In genomic region chr17:82525712-82526111, GRCh38 we compare ENCODE assay signal across 18 cellular contexts. TPM values are rescaled to one million over a fixed set of nuclear protein-coding genes. Genes with fewer than 3 reads are reported as not detected.
DNase-seq lines count a peak whose midpoint lies in the region; ATAC-seq, FAIRE-seq and TF ChIP-seq lines count a peak whose summit lies in the region.
"Had no signal": no experiment of that assay in that cellular context is flagged by ENCODE, and none has a peak within 500 bp of the region (broad histone marks: within the 10 kb centered on the region; RNA-seq: fewer than 3 reads in every experiment).

No MANE protein-coding gene starts in this region.

- H3K9ac ChIP-seq in K562 (ENCODE audit: insufficient read depth in 1 of 2, low read depth in 2 of 2, low read length in 2 of 2), result no peak overlapping the region
- H3K9ac ChIP-seq: GM23248 had no signal

- BruUV-seq in K562 (replicated peaks; lab: Mats Ljungman, UMichigan), result no TSS peak

- TF ChIP-seq CTCF in K562 (IDR thresholded peaks at IDR 0.05 in 2 of 3, conservative IDR thresholded peaks at IDR 0.05 in 1 of 3; ENCODE audit: insufficient read depth in 2 of 3, low read depth in 1 of 3, low read length in 3 of 3), result no peak
- no peak for TF ChIP-seq CTCF in mesothelial cell of epicardium (IDR thresholded peaks at IDR 0.05; ENCODE audit: unreplicated experiment)
- no peak for TF ChIP-seq CTCF in suprapubic skin (IDR thresholded peaks at IDR 0.05)

- H3K36me3 ChIP-seq in K562 (ENCODE audit: control insufficient read depth, insufficient read depth, low read length) (peaks cover 46% of the 10 kb centered on the region), suprapubic skin (no peaks in the 10 kb centered on the region)
- H3K36me3 ChIP-seq: heart left ventricle had no signal

- peaks cover 66% of the 10 kb centered on the region for H4K20me1 ChIP-seq in K562 (replicated peaks; ENCODE audit: control insufficient read depth, insufficient read depth, low read length)

- peaks cover 100% of the 10 kb centered on the region for H3K79me2 ChIP-seq in K562 (ENCODE audit: control insufficient read depth, insufficient read depth, low read length)

- peaks cover 4% of the 10 kb centered on the region for H3K9me1 ChIP-seq in K562 (ENCODE audit: control insufficient read depth, insufficient read depth, low read length)

- CTCF ChIA-PET in activated naive CD4-positive, alpha-beta T cell treated with anti-CD3 and anti-CD28 coated beads for 36 hours (lab: Charles Lee), result no interaction called here
- CTCF ChIA-PET in K562 (lab: Yijun Ruan, JAX; ENCODE audit: low intra/inter-chr PET ratio), result no interaction called here

- no peak overlapping the region for H2AFZ ChIP-seq in K562 (ENCODE audit: low read depth, low read length)
- H2AFZ ChIP-seq: GM23248 had no signal

- H3K4me3 ChIP-seq in K562 (no peak overlapping the region), suprapubic skin (no peak overlapping the region)
- H3K4me3 ChIP-seq: body of pancreas, GM23248, heart left ventricle had no signal

- no peaks in the 10 kb centered on the region for H3K9me3 ChIP-seq in K562 (replicated peaks; ENCODE audit: control insufficient read depth, insufficient read depth, low read depth, low read length)
- H3K9me3 ChIP-seq in suprapubic skin, result no peaks in the 10 kb centered on the region
- H3K9me3 ChIP-seq: body of pancreas, heart left ventricle had no signal

- peak overlapping the region; percentile 17 for H3K27ac Mint-ChIP-seq in activated naive CD4-positive, alpha-beta T cell treated with anti-CD3 and anti-CD28 coated beads, Interleukin-2, amount 50 U/mL, for 24 hours
- H3K27ac Mint-ChIP-seq in activated naive CD4-positive, alpha-beta T cell treated with anti-CD3 and anti-CD28 coated beads for 36 hours, result no peak overlapping the region
- H3K27ac Mint-ChIP-seq in mesothelial cell of epicardium, result peak overlapping the region; percentile 40
- H3K27ac Mint-ChIP-seq: stimulated activated naive B cell treated with anti-CD40 and anti-IgM and Interleukin-4, amounts not matched to agents 10 μg/mL and 1 μg/mL and 100 μg/mL, for 72 hours had no signal

- TF ChIP-seq RAD21 in K562 (CRISPR knock-in tag; conservative IDR thresholded peaks at IDR 0.05 in 1 of 2, IDR thresholded peaks at IDR 0.05 in 1 of 2), result no peak

- WGBS in K562 (ENCODE audit: insufficient coverage, low coverage, missing lambda C conversion rate), result 88% methylated on average over 4 of the region's 4 CpGs
- 32% methylated on average over 4 of the region's 4 CpGs for WGBS in suprapubic skin

- H3K4me2 ChIP-seq in K562 (ENCODE audit: insufficient read depth, low read length), result no peak overlapping the region

- POLR2A ChIA-PET in K562 (lab: Yijun Ruan, JAX), result interaction anchor here (1.1 to 1.9 kb wide), 2 partner anchors 9 to 11 kb away, joined by 3 to 8 read pairs; no protein-coding TSS in a partner anchor

- TF ChIP-seq EP300 in K562 (IDR thresholded peaks at IDR 0.05; ENCODE audit: low read length), result no peak
- no peak for TF ChIP-seq EP300 in suprapubic skin (IDR thresholded peaks at IDR 0.05)

- no peaks in the 10 kb centered on the region for H3K27me3 ChIP-seq in K562 (ENCODE audit: control insufficient read depth in 2 of 2, insufficient read depth in 2 of 2, low read length in 2 of 2)
- no peaks in the 10 kb centered on the region for H3K27me3 ChIP-seq in suprapubic skin
- H3K27me3 ChIP-seq: body of pancreas, heart left ventricle had no signal

- peaks cover 60% of the 10 kb centered on the region for H3K4me1 Mint-ChIP-seq in activated naive CD4-positive, alpha-beta T cell treated with anti-CD3 and anti-CD28 coated beads, Interleukin-2, amount 50 U/mL, for 24 hours
- peaks cover 66% of the 10 kb centered on the region for H3K4me1 Mint-ChIP-seq in activated naive CD4-positive, alpha-beta T cell treated with anti-CD3 and anti-CD28 coated beads for 36 hours (ENCODE audit: low read depth)
- H3K4me1 Mint-ChIP-seq in mesothelial cell of epicardium, result peaks cover 62% of the 10 kb centered on the region

- DNase-seq in activated naive CD4-positive, alpha-beta T cell treated with anti-CD3 and anti-CD28 coated beads for 36 hours, result no peak
- DNase-seq in K562 (ENCODE audit: extremely low read depth in 1 of 4, low spot score in 3 of 4) (no peak), mesothelial cell of epicardium (ENCODE audit: low spot score in 2 of 2, unreplicated experiment in 2 of 2) (no peak), suprapubic skin (ENCODE audit: low spot score in 2 of 2) (no peak), NCI-H1417 treated with DMSO at 0.1 percent for 48 hours (lab: John Stamatoyannopoulos, UW) (no peak), EL (no peak)
- DNase-seq: activated naive CD4-positive, alpha-beta T cell treated with anti-CD3 and anti-CD28 coated beads, Interleukin-2, amount 50 U/mL, for 16 hours; body of pancreas; erythroblast; GM23248; heart left ventricle; islet precursor cell; NCI-H510A treated with DMSO at 0.1 percent for 48 hours; stimulated activated naive B cell treated with anti-CD40 and anti-IgM and Interleukin-4, amounts not matched to agents 10 μg/mL and 1 μg/mL and 100 μg/mL, for 72 hours had no signal

- peaks cover 6% of the 10 kb centered on the region for H3K36me3 Mint-ChIP-seq in activated naive CD4-positive, alpha-beta T cell treated with anti-CD3 and anti-CD28 coated beads, Interleukin-2, amount 50 U/mL, for 24 hours
- peaks cover 12% of the 10 kb centered on the region for H3K36me3 Mint-ChIP-seq in activated naive CD4-positive, alpha-beta T cell treated with anti-CD3 and anti-CD28 coated beads for 36 hours (ENCODE audit: low read depth)
- H3K36me3 Mint-ChIP-seq in mesothelial cell of epicardium, result no peaks in the 10 kb centered on the region

- no peaks in the 10 kb centered on the region for H3K27me3 Mint-ChIP-seq in activated naive CD4-positive, alpha-beta T cell treated with anti-CD3 and anti-CD28 coated beads, Interleukin-2, amount 50 U/mL, for 24 hours
- H3K27me3 Mint-ChIP-seq in activated naive CD4-positive, alpha-beta T cell treated with anti-CD3 and anti-CD28 coated beads for 36 hours (ENCODE audit: low read depth), result no peaks in the 10 kb centered on the region
- no peaks in the 10 kb centered on the region for H3K27me3 Mint-ChIP-seq in mesothelial cell of epicardium (ENCODE audit: low read depth)
- H3K27me3 Mint-ChIP-seq: stimulated activated naive B cell treated with anti-CD40 and anti-IgM and Interleukin-4, amounts not matched to agents 10 μg/mL and 1 μg/mL and 100 μg/mL, for 72 hours had no signal

- no peak for ATAC-seq in K562
- no peak for ATAC-seq in GM18870 (IDR thresholded peaks at IDR 0.05; ENCODE audit: unreplicated experiment)
- ATAC-seq: body of pancreas; heart left ventricle; Right ventricle myocardium inferior; stimulated activated naive B cell treated with anti-CD40 and anti-IgM and Interleukin-4, amounts not matched to agents 10 μg/mL and 1 μg/mL and 100 μg/mL, for 72 hours had no signal

- H3K4me1 ChIP-seq in K562 (replicated peaks in 1 of 2; ENCODE audit: control insufficient read depth in 2 of 2, insufficient read depth in 2 of 2, low read length in 2 of 2) (peaks cover 33 to 39% of the 10 kb centered on the region in 2 experiments), suprapubic skin (peaks cover 80% of the 10 kb centered on the region)

- no peak for TF ChIP-seq POLR2A in K562 (conservative IDR thresholded peaks at IDR 0.05)
- no peak for TF ChIP-seq POLR2A in suprapubic skin (IDR thresholded peaks at IDR 0.05)

- peak overlapping the region; percentile 0 for H3K4me3 Mint-ChIP-seq in activated naive CD4-positive, alpha-beta T cell treated with anti-CD3 and anti-CD28 coated beads, Interleukin-2, amount 50 U/mL, for 24 hours
- H3K4me3 Mint-ChIP-seq in activated naive CD4-positive, alpha-beta T cell treated with anti-CD3 and anti-CD28 coated beads for 36 hours, result no peak overlapping the region
- no peak overlapping the region for H3K4me3 Mint-ChIP-seq in mesothelial cell of epicardium
- H3K4me3 Mint-ChIP-seq: stimulated activated naive B cell treated with anti-CD40 and anti-IgM and Interleukin-4, amounts not matched to agents 10 μg/mL and 1 μg/mL and 100 μg/mL, for 72 hours had no signal

- intact Hi-C loops in activated naive CD4-positive, alpha-beta T cell treated with anti-CD3 and anti-CD28 coated beads for 36 hours (cut with micrococcal nuclease), result no loop called here
- intact Hi-C loops in K562 (cut with micrococcal nuclease), result no loop called here

- H3K27ac ChIP-seq in K562 (ENCODE audit: extremely low read depth, low read depth, low read length) (0 out of 3 replicates have a peak overlapping the region, but pooled peaks have one; percentile 9), suprapubic skin (peak overlapping the region; percentile 51)
- H3K27ac ChIP-seq: body of pancreas, GM23248 had no signal

- no peaks in the 10 kb centered on the region for H3K9me3 Mint-ChIP-seq in activated naive CD4-positive, alpha-beta T cell treated with anti-CD3 and anti-CD28 coated beads, Interleukin-2, amount 50 U/mL, for 24 hours
- H3K9me3 Mint-ChIP-seq in activated naive CD4-positive, alpha-beta T cell treated with anti-CD3 and anti-CD28 coated beads for 36 hours, result no peaks in the 10 kb centered on the region
- no peaks in the 10 kb centered on the region for H3K9me3 Mint-ChIP-seq in mesothelial cell of epicardium
- H3K9me3 Mint-ChIP-seq: stimulated activated naive B cell treated with anti-CD40 and anti-IgM and Interleukin-4, amounts not matched to agents 10 μg/mL and 1 μg/mL and 100 μg/mL, for 72 hours had no signal

- in situ Hi-C loops in K562 (cut with MboI), result no loop called here

- no peak for FAIRE-seq in K562 (lab: Jason Lieb, UNC)
- FAIRE-seq: urothelium cell line had no signal

RNA-seq across cellular contexts. Expression of gene FOXK2, which starts 6.2 kb away (rescaled TPM):
- total RNA-seq in activated naive CD4-positive, alpha-beta T cell treated with anti-CD3 and anti-CD28 coated beads for 36 hours, result 10 to 100 TPM; 48.8 to 51.4 TPM
- 166 and 251 TPM in 2 replicates for total RNA-seq in K562 (2011; cell fraction: chromatin; rRNA removed; ENCODE audit: low replicate concordance)
- total RNA-seq in K562 (2011; cell fraction: nucleolus; rRNA removed), result 125 and 127 TPM in 2 replicates
- 127 and 131 TPM in 2 replicates for total RNA-seq in K562 (2011; cell fraction: nucleoplasm; rRNA removed)
- total RNA-seq in K562 (2014; rRNA removed) (41.5 and 56.9 TPM in 2 replicates), K562 (2014; rRNA removed; fragmentation: Illumina TruSeq; extraction: Trizol) (41.2 and 44.1 TPM in 2 replicates), K562 (2015; rRNA removed; fragmentation: Illumina TruSeq; extraction: Trizol) (52.0 and 52.4 TPM in 2 replicates), K562 (2021) (86.0 and 93.2 TPM in 2 replicates), mesothelial cell of epicardium (88.3 to 92.0 TPM (median 91.7 TPM) in 3 replicates), suprapubic skin (10 to 100 TPM; 62.7 to 94.5 (median 78.4) TPM)
- polyA plus RNA-seq in K562 (2011; rRNA removed) (47.2 and 52.2 TPM in 2 replicates), K562 (2014; fragmentation: Illumina TruSeq; extraction: Trizol) (56.1 and 65.8 TPM in 2 replicates), K562 (2014; fragmentation: Nextera tagmentation; extraction: Ambion mirVana) (1 to 10 TPM; 3.0 to 4.2 TPM), K562 (2014; rRNA removed) (39.6 and 41.9 TPM in 2 replicates)
- polyA plus RNA-seq in K562 (2011; cell fraction: cytosol; rRNA removed), result 38.3 and 50.0 TPM in 2 replicates
- 35.3 and 49.9 TPM in 2 replicates for polyA plus RNA-seq in K562 (2011; cell fraction: nucleus; rRNA removed)
- polyA plus RNA-seq in K562 (2012), result 36.6 and 41.2 TPM in 2 replicates
- polyA minus RNA-seq in K562 (2011; rRNA and poly(A)+ RNA removed), result 40.7 and 56.5 TPM in 2 replicates
- 73.7 and 76.9 TPM in 2 replicates for polyA minus RNA-seq in K562 (2011; cell fraction: cytosol; rRNA and poly(A)+ RNA removed)
- polyA minus RNA-seq in K562 (2011; cell fraction: nucleus; rRNA and poly(A)+ RNA removed), result 35.9 and 60.9 TPM in 2 replicates
